10 cellular contexts compared by ENCODE assay signal in the genomic region with DNA sequence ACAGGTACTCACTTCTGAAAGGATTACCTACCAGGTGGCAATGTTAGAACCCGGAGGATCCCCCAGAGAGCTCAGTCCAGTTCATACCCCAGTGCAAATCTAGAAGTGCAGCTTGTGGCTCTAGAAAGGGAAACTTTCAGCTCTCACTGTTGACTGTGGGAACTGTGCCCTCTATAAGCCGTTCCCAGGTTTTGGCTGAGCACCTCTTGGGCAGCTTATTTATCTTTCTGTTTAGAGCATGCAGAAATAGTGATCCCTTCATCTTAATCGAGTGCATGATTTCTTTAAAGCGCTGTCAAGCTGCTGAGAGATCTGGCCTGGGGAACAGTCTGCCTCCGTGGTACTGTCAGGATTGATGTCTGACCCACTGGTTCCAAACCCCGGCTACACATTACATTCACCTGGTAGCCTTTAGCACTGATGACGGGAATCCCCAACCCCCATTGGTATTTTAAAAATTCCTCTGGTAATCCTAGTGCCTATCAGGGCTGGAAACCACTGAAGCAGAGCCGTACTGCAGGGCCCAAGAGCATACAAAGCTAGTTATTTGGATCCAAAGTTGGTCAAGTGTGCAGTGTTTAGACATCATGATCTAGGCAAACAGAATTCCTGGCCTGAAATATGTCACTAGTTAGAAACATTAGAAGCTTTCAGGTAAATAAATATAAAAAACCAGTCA.
DNase-seq lines count a peak whose midpoint lies in the region; ATAC-seq, FAIRE-seq and TF ChIP-seq lines count a peak whose summit lies in the region.
"Had no signal": no experiment of that assay in that cellular context is flagged by ENCODE, and none has a peak within 500 bp of the region (broad histone marks: within the 10 kb centered on the region; RNA-seq: fewer than 3 reads in every experiment).

No MANE protein-coding gene starts in this region.

- H3K36me3 ChIP-seq in GM23338 (ENCODE audit: insufficient read depth) (peaks cover 11% of the 10 kb centered on the region), ascending aorta (peaks cover 19 to 41% of the 10 kb centered on the region in 2 donors), prostate gland (peaks cover 0 to 7% of the 10 kb centered on the region in 2 donors)

- intact Hi-C loops in ascending aorta (cut with DNase I) (loop anchor here (5.0 kb wide), 1 partner anchor 40 kb away; no protein-coding TSS in a partner anchor), prostate gland (cut with DNase I) (no loop called here)

- DNase-seq in GM23338 (ENCODE audit: low spot score): peak; percentile 43
- no peak for DNase-seq in ascending aorta (ENCODE audit: low spot score in 2 of 2)
- peak; percentile 18 for DNase-seq in prostate gland (ENCODE audit: low spot score)
- DNase-seq in activated CD4-positive, alpha-beta T cell treated with anti-CD3 and anti-CD28 coated beads, Interleukin-2, amount 50 U/mL, for 48 hours: no peak
- DNase-seq in activated effector memory CD4-positive, alpha-beta T cell treated with anti-CD3 and anti-CD28 coated beads, Interleukin-2, amount 50 U/mL, for 16 hours: no peak
- DNase-seq: adrenal gland, NCI-H524 treated with DMSO at 0.1 percent for 48 hours had no signal

- no peaks in the 10 kb centered on the region for H3K9me3 Mint-ChIP-seq in GM23338

- no peak overlapping the region for H3K4me2 ChIP-seq in GM23338

- 45% methylated on average over 8 of the region's 8 CpGs for WGBS in prostate gland

- H3K79me2 ChIP-seq in GM23338 (replicated peaks; ENCODE audit: insufficient read depth): peaks cover 5% of the 10 kb centered on the region; the same call in 1 of the 2 replicates

- peaks cover 16% of the 10 kb centered on the region for H3K4me1 ChIP-seq in GM23338 (ENCODE audit: insufficient read depth)
- peaks cover 4 to 41% of the 10 kb centered on the region in 2 donors for H3K4me1 ChIP-seq in ascending aorta
- peaks cover 19% of the 10 kb centered on the region for H3K4me1 ChIP-seq in prostate gland (replicated peaks)

- no peak for TF ChIP-seq POLR2A in prostate gland (IDR thresholded peaks at IDR 0.05)

- no peak overlapping the region for H2AFZ ChIP-seq in GM23338

- no peaks in the 10 kb centered on the region for H3K27me3 ChIP-seq in GM23338 (ENCODE audit: insufficient read depth)
- no peaks in the 10 kb centered on the region for H3K27me3 ChIP-seq in ascending aorta
- no peaks in the 10 kb centered on the region for H3K27me3 ChIP-seq in prostate gland (replicated peaks; ENCODE audit: insufficient read depth)
- H3K27me3 ChIP-seq: adrenal gland had no signal

- H3K4me1 Mint-ChIP-seq in GM23338: peaks cover 28% of the 10 kb centered on the region

- no peak overlapping the region for H3K4me3 Mint-ChIP-seq in GM23338

- H4K20me1 ChIP-seq in GM23338 (replicated peaks; ENCODE audit: insufficient read depth): peaks cover 11% of the 10 kb centered on the region; the same call in 1 of the 2 replicates

- H3K27ac Mint-ChIP-seq in GM23338: peak overlapping the region; percentile 50; the same call in 1 of the 2 replicates

- H3K36me3 Mint-ChIP-seq in GM23338 (ENCODE audit: low read depth): peaks cover 53% of the 10 kb centered on the region

- H3K27ac ChIP-seq in GM23338 (ENCODE audit: low read depth): peak overlapping the region; percentile 71; the same call in 1 of the 2 replicates
- H3K27ac ChIP-seq in ascending aorta: peak overlapping the region; percentile 14 to 20
- peak overlapping the region; percentile 68 to 77 for H3K27ac ChIP-seq in prostate gland
- H3K27ac ChIP-seq: adrenal gland had no signal

- H3K4me3 ChIP-seq in GM23338 (no peak overlapping the region), ascending aorta (no peak overlapping the region), prostate gland (no peak overlapping the region)
- H3K4me3 ChIP-seq: adrenal gland had no signal

- H3K9me3 ChIP-seq in ascending aorta: no peaks in the 10 kb centered on the region
- no peaks in the 10 kb centered on the region for H3K9me3 ChIP-seq in prostate gland
- H3K9me3 ChIP-seq: adrenal gland had no signal

- FAIRE-seq in islet of Langerhans (lab: Jason Lieb, UNC): peak; percentile 74

- ATAC-seq in GM23338 (peak; percentile 11; the same call in 1 of the 3 replicates), HG02763 (IDR thresholded peaks at IDR 0.05; ENCODE audit: unreplicated experiment) (no peak), HG03280 (IDR thresholded peaks at IDR 0.05; ENCODE audit: unreplicated experiment) (no peak)

- H3K27me3 Mint-ChIP-seq in GM23338 (ENCODE audit: insufficient read depth, low read depth, poor library complexity): peaks cover 7% of the 10 kb centered on the region

- no peaks in the 10 kb centered on the region for H3F3A ChIP-seq in GM23338 (replicated peaks; ENCODE audit: low read depth)

- TF ChIP-seq CTCF in GM23338 (conservative IDR thresholded peaks at IDR 0.05; ENCODE audit: low read depth in 2 of 2) (no peak), ascending aorta (IDR thresholded peaks at IDR 0.05) (no peak), prostate gland (IDR thresholded peaks at IDR 0.05) (no peak)

- no peaks in the 10 kb centered on the region for H3K9me2 ChIP-seq in GM23338 (ENCODE audit: insufficient read depth)

TF ChIP-seq in GM23338, 12 proteins besides CTCF, POLR2A, EP300 and RAD21 (continues in another document):
- TF ChIP-seq STAT1 (IDR thresholded peaks at IDR 0.05; ENCODE audit: unreplicated experiment): no peak
- no peak for TF ChIP-seq EZH2phosphoT487 (IDR thresholded peaks at IDR 0.05; ENCODE audit: unreplicated experiment)
- no peak for TF ChIP-seq NANOG (IDR thresholded peaks at IDR 0.05; ENCODE audit: borderline replicate concordance)
- TF ChIP-seq, protein P1, sequence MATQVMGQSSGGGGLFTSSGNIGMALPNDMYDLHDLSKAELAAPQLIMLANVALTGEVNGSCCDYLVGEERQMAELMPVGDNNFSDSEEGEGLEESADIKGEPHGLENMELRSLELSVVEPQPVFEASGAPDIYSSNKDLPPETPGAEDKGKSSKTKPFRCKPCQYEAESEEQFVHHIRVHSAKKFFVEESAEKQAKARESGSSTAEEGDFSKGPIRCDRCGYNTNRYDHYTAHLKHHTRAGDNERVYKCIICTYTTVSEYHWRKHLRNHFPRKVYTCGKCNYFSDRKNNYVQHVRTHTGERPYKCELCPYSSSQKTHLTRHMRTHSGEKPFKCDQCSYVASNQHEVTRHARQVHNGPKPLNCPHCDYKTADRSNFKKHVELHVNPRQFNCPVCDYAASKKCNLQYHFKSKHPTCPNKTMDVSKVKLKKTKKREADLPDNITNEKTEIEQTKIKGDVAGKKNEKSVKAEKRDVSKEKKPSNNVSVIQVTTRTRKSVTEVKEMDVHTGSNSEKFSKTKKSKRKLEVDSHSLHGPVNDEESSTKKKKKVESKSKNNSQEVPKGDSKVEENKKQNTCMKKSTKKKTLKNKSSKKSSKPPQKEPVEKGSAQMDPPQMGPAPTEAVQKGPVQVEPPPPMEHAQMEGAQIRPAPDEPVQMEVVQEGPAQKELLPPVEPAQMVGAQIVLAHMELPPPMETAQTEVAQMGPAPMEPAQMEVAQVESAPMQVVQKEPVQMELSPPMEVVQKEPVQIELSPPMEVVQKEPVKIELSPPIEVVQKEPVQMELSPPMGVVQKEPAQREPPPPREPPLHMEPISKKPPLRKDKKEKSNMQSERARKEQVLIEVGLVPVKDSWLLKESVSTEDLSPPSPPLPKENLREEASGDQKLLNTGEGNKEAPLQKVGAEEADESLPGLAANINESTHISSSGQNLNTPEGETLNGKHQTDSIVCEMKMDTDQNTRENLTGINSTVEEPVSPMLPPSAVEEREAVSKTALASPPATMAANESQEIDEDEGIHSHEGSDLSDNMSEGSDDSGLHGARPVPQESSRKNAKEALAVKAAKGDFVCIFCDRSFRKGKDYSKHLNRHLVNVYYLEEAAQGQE (IDR thresholded peaks at IDR 0.05; ENCODE audit: unreplicated experiment): no peak
- TF ChIP-seq CREB1 (CRISPR knock-in tag; IDR thresholded peaks at IDR 0.05; ENCODE audit: low read depth): no peak
- no peak for TF ChIP-seq ZNF331 (CRISPR knock-in tag; IDR thresholded peaks at IDR 0.05; ENCODE audit: low read depth)

Comparison
In these comparisons a context has a peak if more than half of its experiments do, and no peak if none do; other contexts are left out.
1. DNase-seq: peak in GM23338 (single experiment) and prostate gland (single experiment); none in ascending aorta (0 of 2), activated CD4-positive, alpha-beta T cell treated with anti-CD3 and anti-CD28 coated beads, Interleukin-2, amount 50 U/mL, for 48 hours (0 of 2) and activated effector memory CD4-positive, alpha-beta T cell treated with anti-CD3 and anti-CD28 coated beads, Interleukin-2, amount 50 U/mL, for 16 hours (single experiment).
2. H3K27ac ChIP-seq: peak in every context shown above with its lines; median percentile 72 in prostate gland; 71 in GM23338; 17 in ascending aorta.